ENCODE assay signal across 1 cellular context in genomic region chr1:70674981-70675685, GRCh38.
TF ChIP-seq lines count a peak whose summit lies in the region.

No MANE protein-coding gene starts in this region.

TF ChIP-seq in K562, 482 proteins besides CTCF, POLR2A, EP300 and RAD21 (continued from another document and continues in another):
- TF ChIP-seq TAF7 (tag; IDR thresholded peaks at IDR 0.05) (no peak), TRIM28 (IDR thresholded peaks at IDR 0.05) (no peak), TCF3 (CRISPR knock-in tag; IDR thresholded peaks at IDR 0.05) (peak; percentile 95), NR4A1 (CRISPR knock-in tag; IDR thresholded peaks at IDR 0.05) (no peak), NR4A1 (tag; IDR thresholded peaks at IDR 0.05) (no peak), ELK3 (CRISPR knock-in tag; IDR thresholded peaks at IDR 0.05) (no peak), ZNF184 (CRISPR knock-in tag; IDR thresholded peaks at IDR 0.05) (no peak), ATF6 (CRISPR knock-in tag; IDR thresholded peaks at IDR 0.05) (no peak), HIVEP1 (CRISPR knock-in tag; IDR thresholded peaks at IDR 0.05) (no peak), ZBTB26 (CRISPR knock-in tag; IDR thresholded peaks at IDR 0.05) (no peak), HDGF (IDR thresholded peaks at IDR 0.05) (no peak), HINFP (tag; conservative IDR thresholded peaks at IDR 0.05; ENCODE audit: low read depth) (no peak), JUNB (CRISPR knock-in tag; conservative IDR thresholded peaks at IDR 0.05) (no peak), CBFA2T2 (conservative IDR thresholded peaks at IDR 0.05) (peak; percentile 94), ZNF282 (CRISPR knock-in tag; IDR thresholded peaks at IDR 0.05) (no peak), MTF1 (CRISPR knock-in tag; IDR thresholded peaks at IDR 0.05; ENCODE audit: borderline replicate concordance) (no peak), BRCA1 (IDR thresholded peaks at IDR 0.05) (no peak), BRCA1 (CRISPR knock-in tag; IDR thresholded peaks at IDR 0.05) (no peak), BDP1 (IDR thresholded peaks at IDR 0.05; ENCODE audit: insufficient read depth, insufficient read length) (no peak), ZNF280B (CRISPR knock-in tag; IDR thresholded peaks at IDR 0.05) (no peak), NCOA4 (IDR thresholded peaks at IDR 0.05; ENCODE audit: partially characterized antibody) (peak; percentile 47), HCFC1 (IDR thresholded peaks at IDR 0.05; ENCODE audit: low read depth, low read length) (no peak), KLF16 (IDR thresholded peaks at IDR 0.05) (peak; percentile 86), ZNF785 (CRISPR knock-in tag; IDR thresholded peaks at IDR 0.05) (no peak), ZEB2 (IDR thresholded peaks at IDR 0.05) (peak; percentile 37; the same call in 1 of the 2 replicates), ZNF609 (CRISPR knock-in tag; IDR thresholded peaks at IDR 0.05; ENCODE audit: borderline replicate concordance) (0 out of 2 replicates have a peak, but pooled peaks have one; percentile 34), RREB1 (CRISPR knock-in tag; IDR thresholded peaks at IDR 0.05) (no peak), ZNF717 (CRISPR knock-in tag; IDR thresholded peaks at IDR 0.05) (no peak), ZNF212 (CRISPR knock-in tag; IDR thresholded peaks at IDR 0.05) (no peak), POLR3A (IDR thresholded peaks at IDR 0.05; ENCODE audit: borderline replicate concordance, extremely low read depth, insufficient read depth, insufficient read length) (no peak), ZNF24 (IDR thresholded peaks at IDR 0.05) (peak; percentile 23; the same call in 1 of the 2 replicates), CCAR2 (IDR thresholded peaks at IDR 0.05; ENCODE audit: low read depth, low read length) (no peak), MNT (conservative IDR thresholded peaks at IDR 0.05) (no peak), DACH1 (IDR thresholded peaks at IDR 0.05; ENCODE audit: partially characterized antibody) (peak; percentile 69), CC2D1A (IDR thresholded peaks at IDR 0.05) (peak; percentile 88; the same call in 1 of the 2 replicates), TRIM24 (IDR thresholded peaks at IDR 0.05) (peak; percentile 46 to 62; a peak in 2 of 4 replicates), ZNF561 (CRISPR knock-in tag; conservative IDR thresholded peaks at IDR 0.05) (no peak), SAFB (IDR thresholded peaks at IDR 0.05; ENCODE audit: borderline replicate concordance, low read depth, low read length) (no peak), GABPA (tag; conservative IDR thresholded peaks at IDR 0.05; ENCODE audit: low read depth) (no peak), MAZ (CRISPR knock-in tag; conservative IDR thresholded peaks at IDR 0.05 in 1 of 2, IDR thresholded peaks at IDR 0.05 in 1 of 2) (no peak), BRD4 (IDR thresholded peaks at IDR 0.05) (no peak), E2F8 (IDR thresholded peaks at IDR 0.05; ENCODE audit: low read depth, partially characterized antibody) (no peak)
